In genomic region chr11:60477035-60477445, GRCh38 we compare ENCODE assay signal across 13 cellular contexts. TPM values are rescaled to one million over a fixed set of nuclear protein-coding genes. Genes with fewer than 3 reads are reported as not detected.
DNase-seq lines count a peak whose midpoint lies in the region; ATAC-seq and TF ChIP-seq lines count a peak whose summit lies in the region.
"Had no signal": no experiment of that assay in that cellular context is flagged by ENCODE, and none has a peak within 500 bp of the region (broad histone marks: within the 10 kb centered on the region; RNA-seq: fewer than 3 reads in every experiment).

No MANE protein-coding gene starts in this region.

- DNase-seq in NOMO-1 (lab: John Stamatoyannopoulos, UW; ENCODE audit: unreplicated experiment in 2 of 2) (peak; percentile 85 to 96), T1000 (lab: John Stamatoyannopoulos, UW) (no peak), foreskin keratinocyte (no peak), NCI-H2196 treated with DMSO at 0.1 percent for 48 hours (lab: John Stamatoyannopoulos, UW; ENCODE audit: unreplicated experiment) (no peak), dedifferentiated amniotic fluid mesenchymal stem cell (ENCODE audit: extremely low spot score) (no peak)
- DNase-seq: activated CD8-positive, alpha-beta memory T cell treated with anti-CD3 and anti-CD28 coated beads, Interleukin-2, amount 50 U/mL, for 4 hours; cortex of kidney; foreskin fibroblast had no signal

- no peaks in the 10 kb centered on the region for H3K27me3 ChIP-seq in foreskin keratinocyte

- H3K27me3 Mint-ChIP-seq in stimulated activated memory B cell treated with anti-CD40 and anti-IgM and Interleukin-4, amounts not matched to agents 10 μg/mL and 1 μg/mL and 100 μg/mL, for 72 hours = no peaks in the 10 kb centered on the region

- ATAC-seq in GM19043 (IDR thresholded peaks at IDR 0.05; ENCODE audit: low read depth, unreplicated experiment) (peak; percentile 68), HG02798 (IDR thresholded peaks at IDR 0.05; ENCODE audit: poor library complexity, unreplicated experiment) (peak; percentile 56), foreskin keratinocyte (no peak)
- peak; percentile 99 for ATAC-seq in stimulated activated memory B cell treated with anti-CD40 and anti-IgM and Interleukin-4, amounts not matched to agents 10 μg/mL and 1 μg/mL and 100 μg/mL, for 72 hours
- ATAC-seq: natural killer cell treated with Interleukin-12 subunit alpha and Interleukin-12 subunit beta and Interleukin-15 and Interleukin-18, amount 100 ng/mL, for 72 hours had no signal

- no peaks in the 10 kb centered on the region for H3K4me1 ChIP-seq in foreskin keratinocyte

- peaks cover 66% of the 10 kb centered on the region for H3K4me1 Mint-ChIP-seq in stimulated activated memory B cell treated with anti-CD40 and anti-IgM and Interleukin-4, amounts not matched to agents 10 μg/mL and 1 μg/mL and 100 μg/mL, for 72 hours

- TF ChIP-seq CTCF in foreskin keratinocyte (conservative IDR thresholded peaks at IDR 0.05) = no peak

- peak overlapping the region; percentile 69 for H3K27ac Mint-ChIP-seq in stimulated activated memory B cell treated with anti-CD40 and anti-IgM and Interleukin-4, amounts not matched to agents 10 μg/mL and 1 μg/mL and 100 μg/mL, for 72 hours
- H3K27ac Mint-ChIP-seq: natural killer cell treated with Interleukin-12 subunit alpha and Interleukin-12 subunit beta and Interleukin-15 and Interleukin-18, amount 100 ng/mL, for 72 hours had no signal

- peak overlapping the region; percentile 3 for H3K4me3 Mint-ChIP-seq in stimulated activated memory B cell treated with anti-CD40 and anti-IgM and Interleukin-4, amounts not matched to agents 10 μg/mL and 1 μg/mL and 100 μg/mL, for 72 hours
- H3K4me3 Mint-ChIP-seq: natural killer cell treated with Interleukin-12 subunit alpha and Interleukin-12 subunit beta and Interleukin-15 and Interleukin-18, amount 100 ng/mL, for 72 hours had no signal

- H3K9me3 Mint-ChIP-seq in stimulated activated memory B cell treated with anti-CD40 and anti-IgM and Interleukin-4, amounts not matched to agents 10 μg/mL and 1 μg/mL and 100 μg/mL, for 72 hours = peaks cover 10% of the 10 kb centered on the region
- H3K9me3 Mint-ChIP-seq: natural killer cell treated with Interleukin-12 subunit alpha and Interleukin-12 subunit beta and Interleukin-15 and Interleukin-18, amount 100 ng/mL, for 72 hours had no signal

- H3K27ac ChIP-seq in foreskin keratinocyte = no peak overlapping the region
- H3K27ac ChIP-seq: thoracic aorta had no signal

- peaks cover 12% of the 10 kb centered on the region for H3K36me3 Mint-ChIP-seq in stimulated activated memory B cell treated with anti-CD40 and anti-IgM and Interleukin-4, amounts not matched to agents 10 μg/mL and 1 μg/mL and 100 μg/mL, for 72 hours
- H3K36me3 Mint-ChIP-seq: natural killer cell treated with Interleukin-12 subunit alpha and Interleukin-12 subunit beta and Interleukin-15 and Interleukin-18, amount 100 ng/mL, for 72 hours had no signal

RNA-seq across cellular contexts. Expression of gene MS4A12, which starts 15.5 kb away (rescaled TPM):
- total RNA-seq in foreskin keratinocyte = not detected in 2 replicates
- polyA plus RNA-seq in foreskin keratinocyte = not detected in 2 replicates
- total RNA-seq: natural killer cell treated with Interleukin-12 subunit alpha and Interleukin-12 subunit beta and Interleukin-15 and Interleukin-18, amount 100 ng/mL, for 72 hours; thoracic aorta had no signal

RNA-seq across cellular contexts. Expression of gene MS4A1, which starts 21.4 kb away (rescaled TPM):
- total RNA-seq in foreskin keratinocyte = not detected in 2 replicates
- polyA plus RNA-seq in foreskin keratinocyte = not detected in 2 replicates

RNA-seq across cellular contexts. Expression of gene MS4A13, which starts 38.2 kb away (rescaled TPM):
- total RNA-seq in foreskin keratinocyte = not detected in 2 replicates
- not detected in 2 replicates for polyA plus RNA-seq in foreskin keratinocyte
- total RNA-seq: natural killer cell treated with Interleukin-12 subunit alpha and Interleukin-12 subunit beta and Interleukin-15 and Interleukin-18, amount 100 ng/mL, for 72 hours; thoracic aorta had no signal

RNA-seq across cellular contexts. Expression of gene MS4A5, which starts 47.7 kb away (rescaled TPM):
- not detected in 2 replicates for total RNA-seq in foreskin keratinocyte
- not detected in 2 replicates for polyA plus RNA-seq in foreskin keratinocyte
- total RNA-seq: natural killer cell treated with Interleukin-12 subunit alpha and Interleukin-12 subunit beta and Interleukin-15 and Interleukin-18, amount 100 ng/mL, for 72 hours; thoracic aorta had no signal

Comparison
In these comparisons a context has a peak if more than half of its experiments do, and no peak if none do; other contexts are left out.
1. DNase-seq: peak in NOMO-1 (2 of 2); none in T1000 (single experiment), foreskin keratinocyte (0 of 2), NCI-H2196 treated with DMSO at 0.1 percent for 48 hours (single experiment) and dedifferentiated amniotic fluid mesenchymal stem cell (single experiment).